Comparison of ENCODE assay signal across 4 cellular contexts in genomic region chr13:61812286-61812685, GRCh38.
"Had no signal": no experiment of that assay in that cellular context is flagged by ENCODE, and none has a peak within 500 bp of the region (broad histone marks: within the 10 kb centered on the region; RNA-seq: fewer than 3 reads in every experiment).

No MANE protein-coding gene starts in this region.

- DNase-seq: H9, HCEC 1CT, IMR-90, KG1 had no signal
